Comparison of ENCODE assay signal across 3 cellular contexts in the genomic region with DNA sequence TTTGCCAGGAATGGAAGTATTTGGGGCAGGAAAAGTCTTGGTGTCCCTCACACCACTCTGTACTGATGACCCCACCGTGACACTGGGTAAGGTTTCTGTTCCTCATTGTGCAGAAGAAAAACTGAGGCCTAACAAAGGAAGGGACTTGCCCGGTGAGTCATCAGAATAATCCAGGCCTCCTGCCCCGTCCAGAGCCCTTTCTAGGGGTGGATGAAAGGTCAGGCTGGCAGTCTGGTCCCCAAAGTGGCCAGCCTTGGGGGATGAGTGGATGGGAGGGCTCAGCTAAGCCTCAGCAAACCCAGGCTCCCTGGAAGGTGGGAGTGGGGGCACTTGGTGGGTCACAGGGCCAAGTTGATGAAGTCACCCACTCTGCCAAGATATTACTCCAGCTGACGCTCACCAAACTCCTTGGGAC.
TF ChIP-seq lines count a peak whose summit lies in the region.

No MANE protein-coding gene starts in this region.

TF ChIP-seq in GM12891, 5 proteins besides CTCF, POLR2A, EP300 and RAD21:
- peak; percentile 100 for TF ChIP-seq SPI1 (IDR thresholded peaks at IDR 0.05; ENCODE audit: low read depth, low read length)
- TF ChIP-seq TAF1 (IDR thresholded peaks at IDR 0.05; ENCODE audit: low read depth, low read length), result peak; percentile 39; the same call in 1 of the 2 replicates
- TF ChIP-seq POU2F2 (IDR thresholded peaks at IDR 0.05; ENCODE audit: low read depth, low read length), result peak; percentile 66; the same call in 1 of the 2 replicates
- peak; percentile 73 for TF ChIP-seq PAX5 (IDR thresholded peaks at IDR 0.05; ENCODE audit: insufficient read depth, low read length, severe bottlenecking)
- no peak for TF ChIP-seq POLR2AphosphoS5 (IDR thresholded peaks at IDR 0.05; ENCODE audit: low read depth, low read length)

TF ChIP-seq in IMR-90, 13 proteins besides CTCF, POLR2A, EP300 and RAD21:
- peak; percentile 65; the same call in 1 of the 2 replicates for TF ChIP-seq FOS (IDR thresholded peaks at IDR 0.05; ENCODE audit: low read depth, low read length)
- no peak for TF ChIP-seq MXI1 (IDR thresholded peaks at IDR 0.05; ENCODE audit: borderline replicate concordance, low read depth, low read length)

TF ChIP-seq in endothelial cell of umbilical vein, 7 proteins besides CTCF, POLR2A, EP300 and RAD21:
- TF ChIP-seq GATA2 (IDR thresholded peaks at IDR 0.05; ENCODE audit: insufficient read depth, insufficient read length, low read depth, low read length) (no peak), MYC (IDR thresholded peaks at IDR 0.05; ENCODE audit: low read depth, low read length) (no peak), FOS (IDR thresholded peaks at IDR 0.05; ENCODE audit: borderline replicate concordance, insufficient read depth, low read length) (peak; percentile 76), JUN (IDR thresholded peaks at IDR 0.05; ENCODE audit: borderline replicate concordance, insufficient read depth, insufficient read length, low read depth) (peak; percentile 69)
